22 cellular contexts compared by ENCODE assay signal in the genomic region with DNA sequence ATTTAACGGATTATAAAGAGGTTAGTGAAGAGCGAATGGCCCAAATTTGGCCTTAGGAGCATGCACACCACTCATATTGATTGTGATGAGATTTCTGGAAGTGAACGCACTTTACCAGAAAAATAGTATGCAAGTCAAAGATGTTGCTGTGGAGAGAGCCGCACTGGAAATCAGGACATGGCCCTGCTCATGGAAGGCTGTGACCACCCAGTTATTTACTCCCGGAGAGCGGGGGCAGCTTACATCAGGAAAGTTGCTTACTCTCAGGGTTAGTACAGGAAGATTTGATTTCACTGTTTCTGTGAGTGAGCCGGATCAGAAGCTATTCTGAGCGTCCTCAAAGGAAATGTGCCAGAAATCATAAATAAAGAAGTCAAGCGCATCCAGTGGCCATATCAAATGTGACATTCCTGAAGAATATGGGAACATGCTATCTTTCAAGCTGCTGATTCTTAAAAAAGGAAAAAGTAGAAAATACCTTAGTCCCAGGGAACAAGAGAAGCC. TPM values are rescaled to one million over a fixed set of nuclear protein-coding genes. Genes with fewer than 3 reads are reported as not detected.
DNase-seq lines count a peak whose midpoint lies in the region; ATAC-seq, FAIRE-seq and TF ChIP-seq lines count a peak whose summit lies in the region.
"Had no signal": no experiment of that assay in that cellular context is flagged by ENCODE, and none has a peak within 500 bp of the region (broad histone marks: within the 10 kb centered on the region; RNA-seq: fewer than 3 reads in every experiment).

No MANE protein-coding gene starts in this region.

- H3K9ac ChIP-seq in kidney (ENCODE audit: low read length in 2 of 2) (no peak overlapping the region), parathyroid adenoma (no peak overlapping the region)

- H3K36me3 Mint-ChIP-seq in GM23338 (ENCODE audit: low read depth), result no peaks in the 10 kb centered on the region
- H3K36me3 Mint-ChIP-seq in stimulated activated naive B cell treated with anti-CD40 and anti-IgM and Interleukin-4, amounts not matched to agents 10 μg/mL and 1 μg/mL and 100 μg/mL, for 72 hours, result no peaks in the 10 kb centered on the region
- no peaks in the 10 kb centered on the region for H3K36me3 Mint-ChIP-seq in activated CD8-positive, alpha-beta memory T cell treated with anti-CD3 and anti-CD28 coated beads, Interleukin-2, amount 10 ng/mL, durations not matched to agents 7 days and 5 days
- H3K36me3 Mint-ChIP-seq: CD4-positive, alpha-beta memory T cell had no signal

- DNase-seq in GM23338 (ENCODE audit: low spot score), result no peak
- DNase-seq in kidney, result peak; percentile 25
- DNase-seq in stimulated activated naive B cell treated with anti-CD40 and anti-IgM and Interleukin-4, amounts not matched to agents 10 μg/mL and 1 μg/mL and 100 μg/mL, for 72 hours, result no peak
- DNase-seq in HuH-7 (ENCODE audit: low spot score), result no peak
- DNase-seq in activated CD8-positive, alpha-beta memory T cell treated with anti-CD3 and anti-CD28 coated beads, Interleukin-2, amount 10 ng/mL, durations not matched to agents 7 days and 5 days, result no peak
- no peak for DNase-seq in activated T-cell treated with anti-CD3 and anti-CD28 coated beads, Interleukin-2, amount 50 U/mL, for 1 hour
- DNase-seq: ACHN; CD4-positive, alpha-beta memory T cell; DMS53; EL; NCI-H1105 treated with DMSO at 0.1 percent for 48 hours; NCI-H1694; NCI-H2081 treated with DMSO at 0.1 percent for 48 hours; NCI-H510A; NCI-H748 treated with DMSO at 0.1 percent for 48 hours; NK-92 treated with Interleukin-12 subunit alpha and Interleukin-12 subunit beta, amount 100 ng/mL, for 24 hours; Peyer's patch had no signal

- no peaks in the 10 kb centered on the region for H3K9me3 ChIP-seq in kidney (ENCODE audit: control insufficient read depth in 1 of 2, low read length in 2 of 2)
- no peaks in the 10 kb centered on the region for H3K9me3 ChIP-seq in parathyroid adenoma (ENCODE audit: control insufficient read depth, low read length)
- H3K9me3 ChIP-seq: HAP-1, Peyer's patch had no signal

- TF ChIP-seq CTCF in GM23338 (conservative IDR thresholded peaks at IDR 0.05; ENCODE audit: low read depth in 2 of 2) (no peak), kidney (IDR thresholded peaks at IDR 0.05; ENCODE audit: borderline replicate concordance, extremely low read depth, insufficient read depth) (no peak), parathyroid adenoma (IDR thresholded peaks at IDR 0.05) (no peak)

- intact Hi-C loops in kidney (cut with DNase I), result no loop called here

- peaks cover 8% of the 10 kb centered on the region for H3K4me1 Mint-ChIP-seq in GM23338
- peaks cover 25 to 40% of the 10 kb centered on the region in 2 donors for H3K4me1 Mint-ChIP-seq in stimulated activated naive B cell treated with anti-CD40 and anti-IgM and Interleukin-4, amounts not matched to agents 10 μg/mL and 1 μg/mL and 100 μg/mL, for 72 hours
- no peaks in the 10 kb centered on the region for H3K4me1 Mint-ChIP-seq in activated CD8-positive, alpha-beta memory T cell treated with anti-CD3 and anti-CD28 coated beads, Interleukin-2, amount 10 ng/mL, durations not matched to agents 7 days and 5 days

- no peak for ATAC-seq in GM23338
- no peak for ATAC-seq in stimulated activated naive B cell treated with anti-CD40 and anti-IgM and Interleukin-4, amounts not matched to agents 10 μg/mL and 1 μg/mL and 100 μg/mL, for 72 hours (replicated peaks)
- ATAC-seq in activated CD8-positive, alpha-beta memory T cell treated with anti-CD3 and anti-CD28 coated beads, Interleukin-2, amount 10 ng/mL, durations not matched to agents 7 days and 5 days, result no peak
- ATAC-seq: GM12878, Right ventricle myocardium inferior had no signal

- H3K79me2 ChIP-seq in GM23338 (replicated peaks; ENCODE audit: insufficient read depth), result no peaks in the 10 kb centered on the region
- H3K79me2 ChIP-seq in parathyroid adenoma, result no peaks in the 10 kb centered on the region

- H2AFZ ChIP-seq in GM23338 (peak overlapping the region; percentile 25; the same call in 1 of the 2 replicates), parathyroid adenoma (peak overlapping the region; percentile 68)

- no peak overlapping the region for H3K4me3 Mint-ChIP-seq in GM23338
- no peak overlapping the region for H3K4me3 Mint-ChIP-seq in stimulated activated naive B cell treated with anti-CD40 and anti-IgM and Interleukin-4, amounts not matched to agents 10 μg/mL and 1 μg/mL and 100 μg/mL, for 72 hours
- H3K4me3 Mint-ChIP-seq in activated CD8-positive, alpha-beta memory T cell treated with anti-CD3 and anti-CD28 coated beads, Interleukin-2, amount 10 ng/mL, durations not matched to agents 7 days and 5 days, result no peak overlapping the region
- H3K4me3 Mint-ChIP-seq: CD4-positive, alpha-beta memory T cell had no signal

- no peak overlapping the region for H3K27ac Mint-ChIP-seq in GM23338
- H3K27ac Mint-ChIP-seq in stimulated activated naive B cell treated with anti-CD40 and anti-IgM and Interleukin-4, amounts not matched to agents 10 μg/mL and 1 μg/mL and 100 μg/mL, for 72 hours, result peak overlapping the region; percentile 0
- no peak overlapping the region for H3K27ac Mint-ChIP-seq in activated CD8-positive, alpha-beta memory T cell treated with anti-CD3 and anti-CD28 coated beads, Interleukin-2, amount 10 ng/mL, durations not matched to agents 7 days and 5 days
- H3K27ac Mint-ChIP-seq: CD4-positive, alpha-beta memory T cell had no signal

- no peaks in the 10 kb centered on the region; the same call in 2 of the 3 replicates for H3K9me3 Mint-ChIP-seq in GM23338
- H3K9me3 Mint-ChIP-seq in stimulated activated naive B cell treated with anti-CD40 and anti-IgM and Interleukin-4, amounts not matched to agents 10 μg/mL and 1 μg/mL and 100 μg/mL, for 72 hours, result no peaks in the 10 kb centered on the region
- H3K9me3 Mint-ChIP-seq in activated CD8-positive, alpha-beta memory T cell treated with anti-CD3 and anti-CD28 coated beads, Interleukin-2, amount 10 ng/mL, durations not matched to agents 7 days and 5 days (ENCODE audit: low read depth), result no peaks in the 10 kb centered on the region

- H4K20me1 ChIP-seq in GM23338 (replicated peaks; ENCODE audit: insufficient read depth), result no peaks in the 10 kb centered on the region

- no peak overlapping the region for H3K27ac ChIP-seq in GM23338 (ENCODE audit: low read depth)
- no peak overlapping the region for H3K27ac ChIP-seq in kidney (ENCODE audit: low read depth in 2 of 2, low read length in 2 of 2)
- H3K27ac ChIP-seq in parathyroid adenoma, result peak overlapping the region; percentile 87
- H3K27ac ChIP-seq: Peyer's patch had no signal

- H3K4me1 ChIP-seq in GM23338 (ENCODE audit: insufficient read depth), result no peaks in the 10 kb centered on the region; the same call in 1 of the 2 replicates
- H3K4me1 ChIP-seq in kidney (ENCODE audit: control insufficient read depth in 1 of 2, insufficient read depth in 1 of 2, low read depth in 1 of 2, low read length in 2 of 2), result no peaks in the 10 kb centered on the region
- H3K4me1 ChIP-seq in parathyroid adenoma, result peaks cover 29% of the 10 kb centered on the region
- H3K4me1 ChIP-seq: Peyer's patch had no signal

- H3K36me3 ChIP-seq in GM23338 (ENCODE audit: insufficient read depth) (no peaks in the 10 kb centered on the region), kidney (ENCODE audit: control insufficient read depth in 1 of 2, insufficient read depth in 2 of 2, low read length in 2 of 2) (no peaks in the 10 kb centered on the region), parathyroid adenoma (ENCODE audit: control insufficient read depth, insufficient read depth, low read length) (no peaks in the 10 kb centered on the region)
- H3K36me3 ChIP-seq: HAP-1, Peyer's patch had no signal

- H3K4me2 ChIP-seq in GM23338, result no peak overlapping the region
- H3K4me2 ChIP-seq in parathyroid adenoma (ENCODE audit: low read length), result peak overlapping the region; percentile 50

- H3K27me3 ChIP-seq in GM23338 (ENCODE audit: insufficient read depth) (no peaks in the 10 kb centered on the region), parathyroid adenoma (ENCODE audit: control insufficient read depth, insufficient read depth, low read length) (no peaks in the 10 kb centered on the region)
- H3K27me3 ChIP-seq: Peyer's patch had no signal

- 0 out of 2 replicates have a peak, but pooled peaks cover 2% of the 10 kb centered on the region for H3F3A ChIP-seq in GM23338 (replicated peaks; ENCODE audit: low read depth)

- CTCF ChIA-PET in activated CD8-positive, alpha-beta memory T cell treated with anti-CD3 and anti-CD28 coated beads, Interleukin-2, amount 10 ng/mL, durations not matched to agents 7 days and 5 days (lab: Charles Lee), result no interaction called here

- H3K9me2 ChIP-seq in GM23338 (ENCODE audit: insufficient read depth), result no peaks in the 10 kb centered on the region

- H3K27me3 Mint-ChIP-seq in GM23338 (ENCODE audit: insufficient read depth, low read depth, poor library complexity), result peaks cover 3% of the 10 kb centered on the region
- H3K27me3 Mint-ChIP-seq in stimulated activated naive B cell treated with anti-CD40 and anti-IgM and Interleukin-4, amounts not matched to agents 10 μg/mL and 1 μg/mL and 100 μg/mL, for 72 hours, result no peaks in the 10 kb centered on the region
- no peaks in the 10 kb centered on the region for H3K27me3 Mint-ChIP-seq in activated CD8-positive, alpha-beta memory T cell treated with anti-CD3 and anti-CD28 coated beads, Interleukin-2, amount 10 ng/mL, durations not matched to agents 7 days and 5 days

- FAIRE-seq in kidney (lab: Jason Lieb, UNC), result no peak
- FAIRE-seq: GM12878 had no signal

- H3K4me3 ChIP-seq in GM23338, result no peak overlapping the region
- no peak overlapping the region for H3K4me3 ChIP-seq in kidney (ENCODE audit: low read length in 2 of 2)
- no peak overlapping the region for H3K4me3 ChIP-seq in parathyroid adenoma (ENCODE audit: low read depth, low read length)
- H3K4me3 ChIP-seq: GM12878, HAP-1, Peyer's patch had no signal

TF ChIP-seq in GM23338, 12 proteins besides CTCF, POLR2A, EP300 and RAD21 (continues in another document):
- no peak for TF ChIP-seq EZH2phosphoT487 (IDR thresholded peaks at IDR 0.05; ENCODE audit: unreplicated experiment)
- TF ChIP-seq ZNF331 (CRISPR knock-in tag; IDR thresholded peaks at IDR 0.05; ENCODE audit: low read depth), result no peak
- no peak for TF ChIP-seq CREB1 (CRISPR knock-in tag; IDR thresholded peaks at IDR 0.05; ENCODE audit: low read depth)
- TF ChIP-seq JUNB (IDR thresholded peaks at IDR 0.05; ENCODE audit: unreplicated experiment), result no peak

RNA-seq across cellular contexts. Expression of a gene that starts 42.9 kb away (rescaled TPM):
- total RNA-seq in GM23338 (2014; rRNA removed; shearing (Covaris generic)), result 113 and 116 TPM in 2 replicates
- polyA plus RNA-seq in GM23338 (2016; fragmentation: Nextera tagmentation; extraction: Ambion mirVana), result 80.5 and 89.0 TPM in 2 replicates
- total RNA-seq in kidney, result 30.7 TPM
- 21.6 TPM for polyA plus RNA-seq in kidney (ENCODE audit: insufficient read depth, low read depth, low replicate concordance)
- total RNA-seq in activated CD8-positive, alpha-beta memory T cell treated with anti-CD3 and anti-CD28 coated beads, Interleukin-2, amount 10 ng/mL, durations not matched to agents 7 days and 5 days, result 10 to 100 TPM; 19.3 to 27.4 TPM

RNA-seq across cellular contexts. Expression of a gene that starts 44.7 kb away (rescaled TPM):
- 9.8 and 10.2 TPM in 2 replicates for total RNA-seq in GM23338 (2014; rRNA removed; shearing (Covaris generic))
- polyA plus RNA-seq in GM23338 (2016; fragmentation: Nextera tagmentation; extraction: Ambion mirVana) (0.34 and 0.50 TPM in 2 replicates), kidney (ENCODE audit: insufficient read depth, low read depth, low replicate concordance) (8.4 TPM)
- total RNA-seq in kidney, result 0.88 TPM
- total RNA-seq in activated CD8-positive, alpha-beta memory T cell treated with anti-CD3 and anti-CD28 coated beads, Interleukin-2, amount 10 ng/mL, durations not matched to agents 7 days and 5 days, result not detected
- total RNA-seq: CD4-positive, alpha-beta memory T cell; SK-MEL-5 had no signal
- polyA plus RNA-seq: CD4-positive, alpha-beta memory T cell had no signal
